Comparison of ENCODE assay signal across 14 cellular contexts in genomic region chr5:134131578-134132350, GRCh38. TPM values are rescaled to one million over a fixed set of nuclear protein-coding genes. Genes with fewer than 3 reads are reported as not detected.
DNase-seq lines count a peak whose midpoint lies in the region; ATAC-seq and TF ChIP-seq lines count a peak whose summit lies in the region.
"Had no signal": no experiment of that assay in that cellular context is flagged by ENCODE, and none has a peak within 500 bp of the region (broad histone marks: within the 10 kb centered on the region; RNA-seq: fewer than 3 reads in every experiment).

No MANE protein-coding gene starts in this region.

- no peak for ATAC-seq in activated CD8-positive, alpha-beta T cell treated with anti-CD3 and anti-CD28 coated beads, Interleukin-2, amount 10 ng/mL, durations not matched to agents 7 days and 5 days
- ATAC-seq in lower lobe of right lung (no peak), upper lobe of right lung (no peak), HG02884 (IDR thresholded peaks at IDR 0.05; ENCODE audit: unreplicated experiment) (no peak), GM23338 (no peak)
- ATAC-seq: HCT116, psoas muscle had no signal

- H3K9me2 ChIP-seq in GM23338 (ENCODE audit: insufficient read depth): no peaks in the 10 kb centered on the region

- H3K4me2 ChIP-seq in GM23338: no peak overlapping the region

- peak; percentile 10 for DNase-seq in stimulated activated CD4-positive, alpha-beta T cell treated with anti-CD3 and anti-CD28 coated beads, Interleukin-4, amount 100 ng/mL, for 1 hour
- DNase-seq in stimulated activated CD4-positive, alpha-beta T cell treated with anti-CD3 and anti-CD28 coated beads, Interleukin-2, amount 100 ng/mL, for 48 hours: no peak
- DNase-seq in activated CD8-positive, alpha-beta T cell treated with anti-CD3 and anti-CD28 coated beads, Interleukin-2, amount 10 ng/mL, durations not matched to agents 7 days and 5 days: no peak
- DNase-seq in lower lobe of right lung (peak; percentile 28), upper lobe of right lung (peak; percentile 52), hypothalamus (lab: John Stamatoyannopoulos, UW) (no peak), GM23338 (ENCODE audit: low spot score) (no peak)
- DNase-seq: C1 segment of cervical spinal cord, NCI-H2029 treated with DMSO at 0.1 percent for 48 hours, NCI-H748 treated with DMSO at 0.1 percent for 48 hours had no signal

- peaks cover 97% of the 10 kb centered on the region for H3K4me1 Mint-ChIP-seq in activated CD8-positive, alpha-beta T cell treated with anti-CD3 and anti-CD28 coated beads, Interleukin-2, amount 10 ng/mL, durations not matched to agents 7 days and 5 days (ENCODE audit: low read depth)
- peaks cover 11% of the 10 kb centered on the region for H3K4me1 Mint-ChIP-seq in GM23338

- H3K79me2 ChIP-seq in GM23338 (replicated peaks; ENCODE audit: insufficient read depth): no peaks in the 10 kb centered on the region

- H3K36me3 ChIP-seq in lower lobe of right lung (peaks cover 40% of the 10 kb centered on the region), upper lobe of right lung (peaks cover 24% of the 10 kb centered on the region), GM23338 (ENCODE audit: insufficient read depth) (no peaks in the 10 kb centered on the region)

- H3K27me3 Mint-ChIP-seq in activated CD8-positive, alpha-beta T cell treated with anti-CD3 and anti-CD28 coated beads, Interleukin-2, amount 10 ng/mL, durations not matched to agents 7 days and 5 days (ENCODE audit: low read depth): no peaks in the 10 kb centered on the region
- peaks cover 11% of the 10 kb centered on the region for H3K27me3 Mint-ChIP-seq in GM23338 (ENCODE audit: insufficient read depth, low read depth, poor library complexity)

- no peaks in the 10 kb centered on the region for H3K9me3 ChIP-seq in lower lobe of right lung
- H3K9me3 ChIP-seq in upper lobe of right lung: no peaks in the 10 kb centered on the region
- H3K9me3 ChIP-seq: psoas muscle had no signal

- no peaks in the 10 kb centered on the region for H3K9me3 Mint-ChIP-seq in activated CD8-positive, alpha-beta T cell treated with anti-CD3 and anti-CD28 coated beads, Interleukin-2, amount 10 ng/mL, durations not matched to agents 7 days and 5 days (ENCODE audit: insufficient read depth)
- H3K9me3 Mint-ChIP-seq in GM23338: no peaks in the 10 kb centered on the region

- CTCF ChIA-PET in activated CD8-positive, alpha-beta T cell treated with anti-CD3 and anti-CD28 coated beads, Interleukin-2, amount 10 ng/mL, durations not matched to agents 7 days and 5 days (lab: Charles Lee): interaction anchor here (1.0 to 26.6 kb wide), 6 partner anchors 9 to 96 kb away, joined by 4 to 618 read pairs (median 8); no protein-coding TSS in a partner anchor

- H3K4me1 ChIP-seq in lower lobe of right lung: peaks cover 48% of the 10 kb centered on the region
- peaks cover 29% of the 10 kb centered on the region for H3K4me1 ChIP-seq in upper lobe of right lung
- H3K4me1 ChIP-seq in GM23338 (ENCODE audit: insufficient read depth): peaks cover 7% of the 10 kb centered on the region; the same call in 1 of the 2 replicates

- 0 out of 2 replicates have a peak, but pooled peaks cover 1% of the 10 kb centered on the region for H3F3A ChIP-seq in GM23338 (replicated peaks; ENCODE audit: low read depth)

- intact Hi-C loops in lower lobe of right lung (cut with DNase I) (no loop called here), upper lobe of right lung (cut with DNase I) (loop anchor here (10.0 kb wide), 1 partner anchor 87 kb away; no protein-coding TSS in a partner anchor)

- peak overlapping the region; percentile 91 for H3K27ac Mint-ChIP-seq in activated CD8-positive, alpha-beta T cell treated with anti-CD3 and anti-CD28 coated beads, Interleukin-2, amount 10 ng/mL, durations not matched to agents 7 days and 5 days
- H3K27ac Mint-ChIP-seq in GM23338: no peak overlapping the region

- no peak overlapping the region for H2AFZ ChIP-seq in GM23338

- TF ChIP-seq CTCF in lower lobe of right lung (IDR thresholded peaks at IDR 0.05): no peak
- TF ChIP-seq CTCF in upper lobe of right lung (IDR thresholded peaks at IDR 0.05): no peak
- no peak for TF ChIP-seq CTCF in GM23338 (conservative IDR thresholded peaks at IDR 0.05; ENCODE audit: low read depth in 2 of 2)

- H3K4me3 Mint-ChIP-seq in activated CD8-positive, alpha-beta T cell treated with anti-CD3 and anti-CD28 coated beads, Interleukin-2, amount 10 ng/mL, durations not matched to agents 7 days and 5 days: peak overlapping the region; percentile 55
- no peak overlapping the region for H3K4me3 Mint-ChIP-seq in GM23338

- H4K20me1 ChIP-seq in GM23338 (replicated peaks; ENCODE audit: insufficient read depth): peaks cover 18% of the 10 kb centered on the region

- H3K4me3 ChIP-seq in lower lobe of right lung (no peak overlapping the region), upper lobe of right lung (no peak overlapping the region), GM23338 (no peak overlapping the region)
- H3K4me3 ChIP-seq: psoas muscle had no signal

- peak overlapping the region; percentile 41 for H3K27ac ChIP-seq in lower lobe of right lung
- H3K27ac ChIP-seq in upper lobe of right lung: peak overlapping the region; percentile 47
- no peak overlapping the region for H3K27ac ChIP-seq in GM23338 (ENCODE audit: low read depth)
- H3K27ac ChIP-seq: psoas muscle, RWPE1 had no signal

- POLR2A ChIA-PET in activated CD8-positive, alpha-beta T cell treated with anti-CD3 and anti-CD28 coated beads, Interleukin-2, amount 10 ng/mL, durations not matched to agents 7 days and 5 days (lab: Charles Lee): interaction anchor here (1.0 to 2.7 kb wide), 12 partner anchors 8 to 95 kb away, joined by 3 to 22 read pairs (median 4); partner anchors contain the start of genes SKP1 and TCF7

- H3K27me3 ChIP-seq in lower lobe of right lung (ENCODE audit: low read depth) (no peaks in the 10 kb centered on the region), upper lobe of right lung (no peaks in the 10 kb centered on the region), GM23338 (ENCODE audit: insufficient read depth) (no peaks in the 10 kb centered on the region)

- peaks cover 68% of the 10 kb centered on the region for H3K36me3 Mint-ChIP-seq in activated CD8-positive, alpha-beta T cell treated with anti-CD3 and anti-CD28 coated beads, Interleukin-2, amount 10 ng/mL, durations not matched to agents 7 days and 5 days (ENCODE audit: low read depth)
- peaks cover 6% of the 10 kb centered on the region; the same call in 1 of the 3 replicates for H3K36me3 Mint-ChIP-seq in GM23338 (ENCODE audit: low read depth)

TF ChIP-seq in GM23338, 12 proteins besides CTCF, POLR2A, EP300 and RAD21 (continues in another document):
- no peak for TF ChIP-seq ZNF331 (CRISPR knock-in tag; IDR thresholded peaks at IDR 0.05; ENCODE audit: low read depth)
- no peak for TF ChIP-seq EZH2 (IDR thresholded peaks at IDR 0.05; ENCODE audit: low read depth, unreplicated experiment)
- no peak for TF ChIP-seq STAT1 (IDR thresholded peaks at IDR 0.05; ENCODE audit: unreplicated experiment)
- TF ChIP-seq REST (IDR thresholded peaks at IDR 0.05; ENCODE audit: unreplicated experiment): no peak
- TF ChIP-seq POLR2AphosphoS5 (IDR thresholded peaks at IDR 0.05; ENCODE audit: low read depth): no peak
- TF ChIP-seq CREB1 (CRISPR knock-in tag; IDR thresholded peaks at IDR 0.05; ENCODE audit: low read depth): no peak
- no peak for TF ChIP-seq ZNF114 (CRISPR knock-in tag; IDR thresholded peaks at IDR 0.05)
- TF ChIP-seq JUNB (IDR thresholded peaks at IDR 0.05; ENCODE audit: unreplicated experiment): no peak
- no peak for TF ChIP-seq NANOG (IDR thresholded peaks at IDR 0.05; ENCODE audit: borderline replicate concordance)

RNA-seq across cellular contexts. Expression of gene TCF7, which starts 17.3 kb away (rescaled TPM):
- total RNA-seq in activated CD8-positive, alpha-beta T cell treated with anti-CD3 and anti-CD28 coated beads, Interleukin-2, amount 10 ng/mL, durations not matched to agents 7 days and 5 days: 10 to 100 TPM; 93.4 to 97.8 TPM
- 5.7 TPM for total RNA-seq in lower lobe of right lung
- total RNA-seq in upper lobe of right lung: 7.0 TPM
- 8.1 and 9.7 TPM in 2 replicates for total RNA-seq in GM23338 (2014; rRNA removed; shearing (Covaris generic))
- 5.2 and 5.6 TPM in 2 replicates for polyA plus RNA-seq in GM23338 (2016; fragmentation: Nextera tagmentation; extraction: Ambion mirVana)

RNA-seq across cellular contexts. Expression of gene SKP1, which starts 45.0 kb away (rescaled TPM):
- total RNA-seq in activated CD8-positive, alpha-beta T cell treated with anti-CD3 and anti-CD28 coated beads, Interleukin-2, amount 10 ng/mL, durations not matched to agents 7 days and 5 days: 100 to 1,000 TPM; 203 to 206 TPM
- total RNA-seq in lower lobe of right lung (249 TPM), upper lobe of right lung (234 TPM)
- total RNA-seq in GM23338 (2014; rRNA removed; shearing (Covaris generic)): 244 and 366 TPM in 2 replicates
- polyA plus RNA-seq in GM23338 (2016; fragmentation: Nextera tagmentation; extraction: Ambion mirVana): 344 and 440 TPM in 2 replicates

Comparison
In these comparisons a context has a peak if more than half of its experiments do, and no peak if none do; other contexts are left out.
1. DNase-seq: peak in stimulated activated CD4-positive, alpha-beta T cell treated with anti-CD3 and anti-CD28 coated beads, Interleukin-4, amount 100 ng/mL, for 1 hour (single experiment), lower lobe of right lung (single experiment) and upper lobe of right lung (single experiment); none in stimulated activated CD4-positive, alpha-beta T cell treated with anti-CD3 and anti-CD28 coated beads, Interleukin-2, amount 100 ng/mL, for 48 hours (0 of 2), activated CD8-positive, alpha-beta T cell treated with anti-CD3 and anti-CD28 coated beads, Interleukin-2, amount 10 ng/mL, durations not matched to agents 7 days and 5 days (single experiment), hypothalamus (0 of 51) and GM23338 (single experiment).